In the genomic region with DNA sequence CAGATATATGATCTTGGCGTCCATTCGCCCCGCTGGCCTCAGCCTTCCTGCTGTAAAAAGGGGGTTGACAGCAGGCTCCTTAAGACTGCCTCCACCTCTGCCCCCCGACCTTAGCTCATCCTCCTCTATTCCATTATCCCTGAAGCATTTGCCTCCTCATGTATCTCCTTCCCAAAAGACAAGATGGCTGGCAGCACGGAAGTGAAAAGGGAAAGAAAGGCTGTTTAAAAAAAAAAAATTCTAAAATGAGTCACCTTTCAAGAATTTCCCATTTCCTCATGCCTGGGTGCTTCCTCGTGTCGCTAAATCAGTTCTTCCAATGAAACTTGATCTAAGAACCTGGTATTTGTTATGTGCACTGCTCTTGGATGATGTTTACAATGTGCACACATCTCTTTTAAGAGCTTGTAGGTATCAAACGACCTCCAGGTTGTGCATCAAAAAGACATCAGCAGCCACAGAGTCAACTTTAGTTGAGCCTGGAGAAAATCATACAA, we compare ENCODE assay signal across 7 cellular contexts. TPM values are rescaled to one million over a fixed set of nuclear protein-coding genes. Genes with fewer than 3 reads are reported as not detected.
A peak's percentile ranks its signal among the peaks of the same experiment; 100 is the strongest.
DNase-seq lines count a peak whose midpoint lies in the region.

No MANE protein-coding gene starts in this region.

- peak overlapping the region; percentile 84 to 99 (median 94) for H3K4me3 Mint-ChIP-seq in IgD-negative memory B cell
- peak overlapping the region; percentile 82 for H3K4me3 Mint-ChIP-seq in activated naive CD8-positive, alpha-beta T cell treated with anti-CD3 and anti-CD28 coated beads for 36 hours

- DNase-seq in activated naive CD8-positive, alpha-beta T cell treated with anti-CD3 and anti-CD28 coated beads for 36 hours: no peak
- DNase-seq in NCI-H524 treated with DMSO at 0.1 percent for 48 hours (lab: John Stamatoyannopoulos, UW) (no peak), NCI-H345 treated with DMSO at 0.1 percent for 48 hours (lab: John Stamatoyannopoulos, UW; ENCODE audit: unreplicated experiment) (no peak)

- peak overlapping the region; percentile 83 for H3K9ac ChIP-seq in ES-I3 (ENCODE audit: low read depth, low read length)

- no peaks in the 10 kb centered on the region for H3K36me3 Mint-ChIP-seq in IgD-negative memory B cell
- peaks cover 4% of the 10 kb centered on the region for H3K36me3 Mint-ChIP-seq in activated naive CD8-positive, alpha-beta T cell treated with anti-CD3 and anti-CD28 coated beads for 36 hours

- H3K27me3 Mint-ChIP-seq in IgD-negative memory B cell: no peaks in the 10 kb centered on the region
- H3K27me3 Mint-ChIP-seq in activated naive CD8-positive, alpha-beta T cell treated with anti-CD3 and anti-CD28 coated beads for 36 hours: peaks cover 40% of the 10 kb centered on the region

- peak overlapping the region in 14 of 21 experiments; percentile 77 to 91 (median 87) for H3K27ac ChIP-seq in skin epidermis

- H3K36me3 ChIP-seq in ES-I3 (ENCODE audit: insufficient read depth, low read length): no peaks in the 10 kb centered on the region

- H3K4me1 ChIP-seq in ES-I3 (ENCODE audit: insufficient read depth, low read length): peaks cover 8% of the 10 kb centered on the region

- H3K9me3 Mint-ChIP-seq in IgD-negative memory B cell: peaks cover 0 to 4% (median 0%) of the 10 kb centered on the region in 3 donors
- H3K9me3 Mint-ChIP-seq in activated naive CD8-positive, alpha-beta T cell treated with anti-CD3 and anti-CD28 coated beads for 36 hours: no peaks in the 10 kb centered on the region

- peak overlapping the region; percentile 86 to 94 (median 92) for H3K27ac Mint-ChIP-seq in IgD-negative memory B cell
- peak overlapping the region; percentile 77 for H3K27ac Mint-ChIP-seq in activated naive CD8-positive, alpha-beta T cell treated with anti-CD3 and anti-CD28 coated beads for 36 hours

- H3K4me3 ChIP-seq in iPS-11a (ENCODE audit: low read depth, low read length): peak overlapping the region; percentile 91
- H3K4me3 ChIP-seq in skin epidermis: peak overlapping the region in 2 of 7 experiments; percentile 64 to 74

- H3K9me3 ChIP-seq in ES-I3 (ENCODE audit: control insufficient read depth, insufficient read depth, low read length): no peaks in the 10 kb centered on the region

- H3K4me1 Mint-ChIP-seq in IgD-negative memory B cell: peaks cover 21 to 36% (median 35%) of the 10 kb centered on the region in 3 donors
- H3K4me1 Mint-ChIP-seq in activated naive CD8-positive, alpha-beta T cell treated with anti-CD3 and anti-CD28 coated beads for 36 hours: peaks cover 19% of the 10 kb centered on the region

RNA-seq across cellular contexts. Expression of a gene that starts 1.7 kb away (rescaled TPM):
- polyA plus RNA-seq in IgD-negative memory B cell: 55.5 TPM
- total RNA-seq in activated naive CD8-positive, alpha-beta T cell treated with anti-CD3 and anti-CD28 coated beads for 36 hours: 1 to 10 TPM; 8.2 to 9.2 TPM

RNA-seq across cellular contexts. Expression of a gene that starts 38.6 kb away (rescaled TPM):
- polyA plus RNA-seq in IgD-negative memory B cell: 3.6 TPM
- 1 to 10 TPM; 6.9 to 7.0 TPM for total RNA-seq in activated naive CD8-positive, alpha-beta T cell treated with anti-CD3 and anti-CD28 coated beads for 36 hours

RNA-seq across cellular contexts. Expression of a gene that starts 40.3 kb away (rescaled TPM):
- 3.6 TPM for polyA plus RNA-seq in IgD-negative memory B cell
- 10 to 100 TPM; 11.7 to 13.2 TPM for total RNA-seq in activated naive CD8-positive, alpha-beta T cell treated with anti-CD3 and anti-CD28 coated beads for 36 hours
